ENCODE assay signal across 31 cellular contexts in genomic region chr2:17461087-17461475, GRCh38. TPM values are rescaled to one million over a fixed set of nuclear protein-coding genes. Genes with fewer than 3 reads are reported as not detected.
"Had no signal": no experiment of that assay in that cellular context is flagged by ENCODE, and none has a peak within 500 bp of the region (broad histone marks: within the 10 kb centered on the region; RNA-seq: fewer than 3 reads in every experiment).

No MANE protein-coding gene starts in this region.

- H3K27ac ChIP-seq: brain microvascular endothelial cell, cardiac muscle cell, SJCRH30, VCaP had no signal

- H3K4me3 ChIP-seq: cardiac muscle cell, SJCRH30 had no signal

- H3K36me3 ChIP-seq: brain microvascular endothelial cell, cardiac muscle cell, SJCRH30 had no signal

- H3K9ac ChIP-seq: SK-N-SH had no signal

- H3K9me3 ChIP-seq: SJCRH30, SK-N-SH had no signal

- FAIRE-seq: colon had no signal

- H3K4me1 ChIP-seq: SJCRH30 had no signal

- DNase-seq: activated CD4-positive, alpha-beta memory T cell treated with anti-CD3 and anti-CD28 coated beads for 36 hours; activated CD4-positive, alpha-beta T cell treated with anti-CD3 and anti-CD28 coated beads, Interleukin-2, amount 10 ng/mL, durations not matched to agents 7 days and 5 days; activated CD4-positive, CD25-positive, alpha-beta regulatory T cell; activated gamma-delta T cell; activated naive CD4-positive, alpha-beta T cell treated with anti-CD3 and anti-CD28 coated beads for 36 hours; activated naive CD8-positive, alpha-beta T cell treated with anti-CD3 and anti-CD28 coated beads for 36 hours; activated T-cell treated with anti-CD3 and anti-CD28 coated beads for 4 hours; activated T-cell treated with anti-CD3 and anti-CD28 coated beads, Interleukin-2, amount 50 U/mL, for 48 hours; brain microvascular endothelial cell; cerebellar nuclear complex; MM.1S; NCI-H1417 treated with DMSO at 0.1 percent for 48 hours; NCI-H1694; NCI-H2081; NCI-H2171; NCI-H226; NCI-H510A treated with DMSO at 0.1 percent for 48 hours; NCI-H748 treated with DMSO at 0.1 percent for 48 hours; OCI-M1; RPMI8226; SJCRH30; SK-N-SH; T-helper 1 cell had no signal

- H3K27me3 ChIP-seq: brain microvascular endothelial cell, cardiac muscle cell, SJCRH30 had no signal

- H3K4me2 ChIP-seq: SK-N-SH had no signal

- H3K9me2 ChIP-seq: SK-N-SH had no signal

- ATAC-seq: activated T-helper 17 cell treated with anti-CD3 and anti-CD28 coated beads, Interleukin-2, amount 50 U/mL, for 72 hours; Panc1; Right ventricle myocardium inferior had no signal

RNA-seq across cellular contexts. Expression of gene RAD51AP2, which starts 57.2 kb away (rescaled TPM):
- total RNA-seq: activated CD4-positive, alpha-beta memory T cell treated with anti-CD3 and anti-CD28 coated beads for 36 hours; activated CD4-positive, alpha-beta T cell treated with anti-CD3 and anti-CD28 coated beads, Interleukin-2, amount 10 ng/mL, durations not matched to agents 7 days and 5 days; activated CD8-positive, alpha-beta memory T cell treated with anti-CD3 and anti-CD28 coated beads for 36 hours; activated naive CD4-positive, alpha-beta T cell treated with anti-CD3 and anti-CD28 coated beads for 36 hours; activated naive CD8-positive, alpha-beta T cell treated with anti-CD3 and anti-CD28 coated beads for 36 hours; activated T-helper 17 cell treated with anti-CD3 and anti-CD28 coated beads, Interleukin-2, amount 50 U/mL, for 72 hours; T-helper 2 cell treated with Interferon-gamma antibody and Interleukin-4, amounts not matched to agents 100 ng/mL and 5 ng/mL, for 36 hours had no signal
